ENCODE assay signal across 2 cellular contexts in the genomic region with DNA sequence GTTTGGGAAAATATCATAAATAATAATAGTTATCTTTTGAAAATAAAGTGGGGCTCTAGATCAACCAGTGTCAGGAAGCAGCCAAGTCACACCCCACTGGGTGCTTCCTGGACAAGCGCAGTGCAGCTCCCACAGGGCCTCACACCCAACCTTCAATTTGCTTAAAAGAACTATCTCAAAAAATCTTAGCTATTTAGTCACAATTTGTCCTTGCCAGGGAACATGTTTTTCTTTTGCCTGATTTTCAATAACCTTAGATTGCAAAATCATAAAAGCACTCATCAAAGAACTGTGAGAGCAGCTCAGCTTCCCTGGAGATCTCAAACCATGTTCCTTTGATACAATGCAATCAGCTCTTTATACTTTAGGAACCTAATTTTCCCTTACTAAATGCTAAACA.
TF ChIP-seq lines count a peak whose summit lies in the region.

No MANE protein-coding gene starts in this region.

TF ChIP-seq in SK-N-SH, 30 proteins besides CTCF, POLR2A, EP300 and RAD21 (continued from another document):
- no peak for TF ChIP-seq REST (IDR thresholded peaks at IDR 0.05; ENCODE audit: low read depth, low read length)
- TF ChIP-seq, protein P1, sequence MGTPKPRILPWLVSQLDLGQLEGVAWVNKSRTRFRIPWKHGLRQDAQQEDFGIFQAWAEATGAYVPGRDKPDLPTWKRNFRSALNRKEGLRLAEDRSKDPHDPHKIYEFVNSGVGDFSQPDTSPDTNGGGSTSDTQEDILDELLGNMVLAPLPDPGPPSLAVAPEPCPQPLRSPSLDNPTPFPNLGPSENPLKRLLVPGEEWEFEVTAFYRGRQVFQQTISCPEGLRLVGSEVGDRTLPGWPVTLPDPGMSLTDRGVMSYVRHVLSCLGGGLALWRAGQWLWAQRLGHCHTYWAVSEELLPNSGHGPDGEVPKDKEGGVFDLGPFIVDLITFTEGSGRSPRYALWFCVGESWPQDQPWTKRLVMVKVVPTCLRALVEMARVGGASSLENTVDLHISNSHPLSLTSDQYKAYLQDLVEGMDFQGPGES (IDR thresholded peaks at IDR 0.05; ENCODE audit: low read depth, low read length), result no peak
- no peak for TF ChIP-seq FOXM1 (IDR thresholded peaks at IDR 0.05; ENCODE audit: low read depth)
- TF ChIP-seq EZH2phosphoT487 (IDR thresholded peaks at IDR 0.05; ENCODE audit: borderline replicate concordance, low read depth), result no peak
- no peak for TF ChIP-seq FOXJ3 (CRISPR knock-in tag; IDR thresholded peaks at IDR 0.05)
- TF ChIP-seq TCF12 (IDR thresholded peaks at IDR 0.05), result no peak
- TF ChIP-seq RCOR1 (IDR thresholded peaks at IDR 0.05; ENCODE audit: low read length), result no peak
- no peak for TF ChIP-seq NRF1 (IDR thresholded peaks at IDR 0.05; ENCODE audit: low read depth, low read length)
- TF ChIP-seq, protein P2, sequence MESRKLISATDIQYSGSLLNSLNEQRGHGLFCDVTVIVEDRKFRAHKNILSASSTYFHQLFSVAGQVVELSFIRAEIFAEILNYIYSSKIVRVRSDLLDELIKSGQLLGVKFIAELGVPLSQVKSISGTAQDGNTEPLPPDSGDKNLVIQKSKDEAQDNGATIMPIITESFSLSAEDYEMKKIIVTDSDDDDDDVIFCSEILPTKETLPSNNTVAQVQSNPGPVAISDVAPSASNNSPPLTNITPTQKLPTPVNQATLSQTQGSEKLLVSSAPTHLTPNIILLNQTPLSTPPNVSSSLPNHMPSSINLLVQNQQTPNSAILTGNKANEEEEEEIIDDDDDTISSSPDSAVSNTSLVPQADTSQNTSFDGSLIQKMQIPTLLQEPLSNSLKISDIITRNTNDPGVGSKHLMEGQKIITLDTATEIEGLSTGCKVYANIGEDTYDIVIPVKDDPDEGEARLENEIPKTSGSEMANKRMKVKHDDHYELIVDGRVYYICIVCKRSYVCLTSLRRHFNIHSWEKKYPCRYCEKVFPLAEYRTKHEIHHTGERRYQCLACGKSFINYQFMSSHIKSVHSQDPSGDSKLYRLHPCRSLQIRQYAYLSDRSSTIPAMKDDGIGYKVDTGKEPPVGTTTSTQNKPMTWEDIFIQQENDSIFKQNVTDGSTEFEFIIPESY (IDR thresholded peaks at IDR 0.05; ENCODE audit: borderline replicate concordance, low read depth), result no peak

TF ChIP-seq in SK-N-SH treated with all-trans-retinoic acid at 6 μM for 48 hours, 23 proteins besides CTCF, POLR2A, EP300 and RAD21 (continued from another document):
- TF ChIP-seq PATZ1 (CRISPR knock-in tag; IDR thresholded peaks at IDR 0.05; ENCODE audit: borderline replicate concordance) (no peak), GLIS3 (CRISPR knock-in tag; IDR thresholded peaks at IDR 0.05) (no peak)
